Comparison of ENCODE assay signal across 12 cellular contexts in genomic region chr5:135391123-135391868, GRCh38. TPM values are rescaled to one million over a fixed set of nuclear protein-coding genes. Genes with fewer than 3 reads are reported as not detected.
DNase-seq lines count a peak whose midpoint lies in the region; ATAC-seq lines count a peak whose summit lies in the region.
"Had no signal": no experiment of that assay in that cellular context is flagged by ENCODE, and none has a peak within 500 bp of the region (broad histone marks: within the 10 kb centered on the region; RNA-seq: fewer than 3 reads in every experiment).

No MANE protein-coding gene starts in this region.

- H3K36me3 ChIP-seq in GM23248 (ENCODE audit: low read depth) (peaks cover 7% of the 10 kb centered on the region; the same call in 1 of the 2 replicates), muscle layer of duodenum (ENCODE audit: control insufficient read depth in 1 of 2, insufficient read depth in 2 of 2, low read length in 2 of 2) (peaks cover 16 to 38% of the 10 kb centered on the region in 2 donors)

- H3K79me2 ChIP-seq in GM23248 (ENCODE audit: insufficient read depth), result peaks cover 95% of the 10 kb centered on the region

- WGBS in GM23248 (ENCODE audit: low coverage in 1 of 2, low lambda C conversion rate in 2 of 2, missing lambda C conversion rate in 2 of 2), 2 experiments, result 70% methylated on average over 6 of the region's 6 CpGs

- ATAC-seq in HG02938 (IDR thresholded peaks at IDR 0.05; ENCODE audit: unreplicated experiment), result no peak
- no peak for ATAC-seq in HG03521 (IDR thresholded peaks at IDR 0.05; ENCODE audit: unreplicated experiment)
- ATAC-seq: esophagus mucosa had no signal

- peak; percentile 55 for DNase-seq in A172 (ENCODE audit: low spot score)
- DNase-seq in GM23248, result peak; percentile 90
- no peak for DNase-seq in caudate nucleus (lab: John Stamatoyannopoulos, UW)
- no peak for DNase-seq in NCI-H1417 (lab: John Stamatoyannopoulos, UW)
- DNase-seq in NCI-H1092 (lab: John Stamatoyannopoulos, UW), result no peak
- DNase-seq: stimulated activated CD4-positive, alpha-beta T cell treated with anti-CD3 and anti-CD28 coated beads, Interleukin-12 subunit alpha, Interleukin-12 subunit beta, amount 100 ng/mL, for 4 hours; WERI-Rb-1 had no signal

- in situ Hi-C loops in GM23248 (cut with MboI), result no loop called here

- peaks cover 13% of the 10 kb centered on the region; the same call in 1 of the 2 replicates for H4K20me1 ChIP-seq in GM23248 (ENCODE audit: insufficient read depth)

- no peak overlapping the region for H2AFZ ChIP-seq in GM23248

- no peaks in the 10 kb centered on the region for H3K27me3 ChIP-seq in GM23248 (replicated peaks; ENCODE audit: insufficient read depth)
- no peaks in the 10 kb centered on the region for H3K27me3 ChIP-seq in muscle layer of duodenum (ENCODE audit: low read depth, low read length)

- peak overlapping the region; percentile 66 for H3K4me2 ChIP-seq in GM23248 (ENCODE audit: unreplicated experiment)

- peak overlapping the region; percentile 89 for H3K27ac ChIP-seq in GM23248
- peak overlapping the region; percentile 24 for H3K27ac ChIP-seq in caudate nucleus (ENCODE audit: low read depth, low read length)
- peak overlapping the region; percentile 14 for H3K27ac ChIP-seq in muscle layer of duodenum (ENCODE audit: low read length)
- H3K27ac ChIP-seq: WERI-Rb-1 had no signal

- no peaks in the 10 kb centered on the region for H3K9me2 ChIP-seq in GM23248 (ENCODE audit: insufficient read depth)

- H3K4me1 ChIP-seq in GM23248 (ENCODE audit: insufficient read depth) (peaks cover 59% of the 10 kb centered on the region), muscle layer of duodenum (ENCODE audit: control insufficient read depth in 1 of 2, insufficient read depth in 2 of 2, low read length in 2 of 2) (peaks cover 36 to 58% of the 10 kb centered on the region in 2 donors)

- H3K9me3 ChIP-seq in GM23248 (ENCODE audit: low read depth) (no peaks in the 10 kb centered on the region), muscle layer of duodenum (ENCODE audit: control insufficient read depth in 1 of 2, low read length in 2 of 2) (no peaks in the 10 kb centered on the region)

- peaks cover 52% of the 10 kb centered on the region for H3F3A ChIP-seq in GM23248 (ENCODE audit: insufficient read depth)

- peak overlapping the region; percentile 62 for H3K9ac ChIP-seq in GM23248

- peak overlapping the region; percentile 21 for H3K4me3 ChIP-seq in GM23248
- H3K4me3 ChIP-seq in muscle layer of duodenum (ENCODE audit: low read depth in 1 of 2, low read length in 2 of 2), result no peak overlapping the region

RNA-seq across cellular contexts. Expression of gene MACROH2A1, which starts 7.7 kb away (rescaled TPM):
- total RNA-seq in A172 (2014; rRNA removed; shearing (Covaris generic)), result 339 and 388 TPM in 2 replicates
- total RNA-seq in GM23248 (2014; rRNA removed; shearing (Covaris generic)), result 106 and 125 TPM in 2 replicates
- polyA plus RNA-seq in GM23248 (2016; fragmentation: Nextera tagmentation; extraction: Ambion mirVana), result 115 and 117 TPM in 2 replicates

RNA-seq across cellular contexts. Expression of gene DCANP1, which starts 55.9 kb away (rescaled TPM):
- not detected in 2 replicates for total RNA-seq in A172 (2014; rRNA removed; shearing (Covaris generic))
- total RNA-seq in GM23248 (2014; rRNA removed; shearing (Covaris generic)), result not detected in 2 replicates
- polyA plus RNA-seq in GM23248 (2016; fragmentation: Nextera tagmentation; extraction: Ambion mirVana), result not detected in 2 replicates
- total RNA-seq: esophagus mucosa had no signal
- polyA plus RNA-seq: urinary bladder had no signal

Comparison
In these comparisons a context has a peak if more than half of its experiments do, and no peak if none do; other contexts are left out.
1. DNase-seq: peak in A172 (single experiment) and GM23248 (single experiment); none in caudate nucleus (0 of 61), NCI-H1417 (0 of 3) and NCI-H1092 (single experiment).
2. H3K27ac ChIP-seq: peak in every context shown above with its lines; median percentile 89 in GM23248; 24 in caudate nucleus; 14 in muscle layer of duodenum.